Comparison of ENCODE assay signal across 31 cellular contexts in the genomic region with DNA sequence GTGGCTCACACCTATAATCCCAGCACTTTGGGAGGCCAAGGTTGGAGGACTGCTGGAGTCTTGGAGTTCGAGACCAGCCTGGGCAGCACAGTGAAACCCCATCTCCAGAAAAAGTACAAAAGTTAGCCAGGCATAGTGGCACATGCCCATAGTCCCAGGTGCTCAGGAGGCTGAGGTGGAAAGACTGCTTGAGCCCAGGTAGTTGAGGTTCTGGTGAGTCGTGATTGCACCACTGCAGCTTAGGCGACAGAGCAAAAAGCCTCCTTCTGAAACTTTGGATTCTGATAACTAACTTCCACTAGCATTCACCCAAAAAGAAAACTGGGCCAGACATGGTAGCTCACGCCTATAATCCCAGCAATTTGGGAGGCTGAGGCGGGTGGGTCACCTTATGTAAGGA. TPM values are rescaled to one million over a fixed set of nuclear protein-coding genes. Genes with fewer than 3 reads are reported as not detected.
"Had no signal": no experiment of that assay in that cellular context is flagged by ENCODE, and none has a peak within 500 bp of the region (broad histone marks: within the 10 kb centered on the region; RNA-seq: fewer than 3 reads in every experiment).

No MANE protein-coding gene starts in this region.

- H3K9me3 ChIP-seq: heart right ventricle, left lung, ovary, right atrium auricular region, right lobe of liver, suprapubic skin, thoracic aorta, tibial artery, uterus had no signal

- DNase-seq: heart right ventricle; islet precursor cell; kidney glomerular epithelial cell; left colon; left lung; naive B cell; natural killer cell; nephron progenitor cell; ovary; right lobe of liver; stimulated activated CD4-positive, alpha-beta T cell treated with anti-CD3 and anti-CD28 coated beads, Interleukin-12 subunit alpha, Interleukin-12 subunit beta, amount 100 ng/mL, for 4 hours; stimulated activated CD4-positive, alpha-beta T cell treated with anti-CD3 and anti-CD28 coated beads, Interleukin-15, amount 100 ng/mL, for 24 hours; stimulated activated CD4-positive, alpha-beta T cell treated with anti-CD3 and anti-CD28 coated beads, Interleukin-2, amount 100 ng/mL, for 24 hours; stimulated activated CD4-positive, alpha-beta T cell treated with anti-CD3 and anti-CD28 coated beads, Interleukin-4, amount 100 ng/mL, for 1 hour; stimulated activated naive B cell treated with anti-CD40 and anti-IgM and Interleukin-4, amounts not matched to agents 10 μg/mL and 1 μg/mL and 100 μg/mL, for 72 hours; tibial artery; uterus had no signal

- H2AFZ ChIP-seq: hepatocyte, neural progenitor cell had no signal

- H3K9ac ChIP-seq: neural progenitor cell had no signal

- H3K4me2 ChIP-seq: hepatocyte, neural progenitor cell had no signal

- H3K27me3 ChIP-seq: heart right ventricle, hepatocyte, left lung, neural progenitor cell, ovary, right atrium auricular region, right lobe of liver, suprapubic skin, tibial artery, uterus had no signal

- H3K27ac ChIP-seq: heart right ventricle, hepatocyte, left lung, neural progenitor cell, ovary, right atrium auricular region, right lobe of liver, skin epidermis, suprapubic skin, thoracic aorta, tibial artery, uterus had no signal

- ATAC-seq: heart right ventricle; left colon; left lung; natural killer cell; right lobe of liver; stimulated activated naive B cell treated with anti-CD40 and anti-IgM and Interleukin-4, amounts not matched to agents 10 μg/mL and 1 μg/mL and 100 μg/mL, for 72 hours had no signal

- H3K4me3 ChIP-seq: heart right ventricle, hepatocyte, left lung, lung, neural progenitor cell, ovary, right atrium auricular region, right lobe of liver, skin epidermis, suprapubic skin, thoracic aorta, tibial artery, uterus had no signal

- H3K36me3 ChIP-seq: neural progenitor cell, ovary, right atrium auricular region, right lobe of liver, thoracic aorta, tibial artery, uterus had no signal

RNA-seq across cellular contexts. Expression of a gene that starts 20.8 kb away (rescaled TPM):
- total RNA-seq: hepatocyte, left colon, left lung, liver, lung, mononuclear cell, natural killer cell, omental fat pad, ovary, progenitor cell of endocrine pancreas, pulmonary artery endothelial cell, right atrium auricular region, right lobe of liver, subcutaneous adipose tissue, suprapubic skin, thoracic aorta, ureter, uterus had no signal
- polyA plus RNA-seq: heart right ventricle, hepatocyte, liver, lung had no signal
